In genomic region chr4:143559757-143560147, GRCh38 we compare ENCODE assay signal across 8 cellular contexts.
DNase-seq lines count a peak whose midpoint lies in the region; ATAC-seq lines count a peak whose summit lies in the region.

No MANE protein-coding gene starts in this region.

- peak; percentile 19 for DNase-seq in DMS153 (lab: John Stamatoyannopoulos, UW)
- DNase-seq in activated CD4-positive, alpha-beta T cell treated with anti-CD3 and anti-CD28 coated beads, Interleukin-2, amount 50 U/mL, for 48 hours, result peak; percentile 21 to 38
- peak; percentile 23 for DNase-seq in germinal center (ENCODE audit: low spot score)
- peak; percentile 14 to 25 for DNase-seq in stimulated activated CD4-positive, alpha-beta T cell treated with anti-CD3 and anti-CD28 coated beads, Interleukin-1b, Interleukin-23, amount 100 ng/mL, for 4 hours (ENCODE audit: low read depth in 2 of 2)
- no peak for DNase-seq in NCI-H2196 treated with DMSO at 0.1 percent for 48 hours (lab: John Stamatoyannopoulos, UW; ENCODE audit: unreplicated experiment)

- ATAC-seq in HG02938 (IDR thresholded peaks at IDR 0.05; ENCODE audit: unreplicated experiment) (peak; percentile 31), HG02759 (IDR thresholded peaks at IDR 0.05; ENCODE audit: unreplicated experiment) (no peak), GM18867 (IDR thresholded peaks at IDR 0.05; ENCODE audit: unreplicated experiment) (no peak)
